18 cellular contexts compared by ENCODE assay signal in the genomic region with DNA sequence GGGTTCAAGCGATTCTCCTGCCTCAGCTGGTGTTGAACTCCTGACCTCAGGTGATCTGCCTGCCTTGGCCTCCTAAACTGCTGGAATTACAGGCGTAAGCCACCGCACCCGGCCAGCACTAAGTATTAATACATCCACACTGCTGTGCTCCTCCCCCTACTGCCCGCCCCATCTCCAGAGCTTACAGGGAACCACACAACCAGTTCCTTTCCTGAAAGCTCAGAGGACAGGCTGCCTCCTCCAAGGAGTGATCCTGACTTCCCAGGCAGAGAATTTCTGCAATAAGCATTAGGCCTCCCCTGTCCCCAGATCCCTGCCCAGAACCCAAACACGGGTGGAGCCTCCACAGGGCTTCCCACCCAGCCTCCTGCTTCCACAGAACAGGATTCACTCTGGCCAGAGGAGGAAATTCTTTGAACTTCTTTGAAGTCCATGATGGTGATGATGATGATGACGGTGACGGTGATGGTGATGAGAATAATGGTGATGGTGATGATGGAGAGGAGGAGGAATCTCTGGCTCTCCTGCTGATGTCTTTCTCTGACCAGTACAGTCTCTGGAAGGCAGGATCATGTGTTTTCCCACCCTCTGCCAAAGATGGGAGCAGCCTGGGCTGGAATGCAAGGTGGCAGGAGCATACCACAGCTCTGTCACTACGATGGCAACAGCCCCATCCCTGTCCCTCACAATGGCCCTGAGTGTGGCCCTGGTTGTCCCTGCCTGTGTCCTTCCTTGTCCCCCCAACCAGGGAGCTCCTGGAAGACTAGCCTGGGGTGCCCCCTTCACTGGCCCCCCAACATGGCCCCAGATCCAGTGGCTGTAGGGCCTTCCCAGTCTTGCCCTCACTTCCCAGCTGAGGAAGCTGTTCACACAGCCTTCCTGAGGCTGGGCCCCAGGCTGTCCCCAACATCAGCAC. TPM values are rescaled to one million over a fixed set of nuclear protein-coding genes. Genes with fewer than 3 reads are reported as not detected.
A peak's percentile ranks its signal among the peaks of the same experiment; 100 is the strongest.
DNase-seq lines count a peak whose midpoint lies in the region; ATAC-seq, FAIRE-seq and TF ChIP-seq lines count a peak whose summit lies in the region.
"Had no signal": no experiment of that assay in that cellular context is flagged by ENCODE, and none has a peak within 500 bp of the region (broad histone marks: within the 10 kb centered on the region; RNA-seq: fewer than 3 reads in every experiment).

No MANE protein-coding gene starts in this region.

- ATAC-seq in HG03460 (IDR thresholded peaks at IDR 0.05; ENCODE audit: unreplicated experiment), result no peak
- no peak for ATAC-seq in HG03025 (IDR thresholded peaks at IDR 0.05; ENCODE audit: low FRiP score, unreplicated experiment)

- no peak overlapping the region for H3K4me3 ChIP-seq in H7 (ENCODE audit: insufficient read depth, low read depth, low read length)
- H3K4me3 ChIP-seq in WERI-Rb-1 (ENCODE audit: low read depth, low read length), result no peak overlapping the region
- no peak overlapping the region for H3K4me3 ChIP-seq in kidney (ENCODE audit: low read length in 2 of 2)
- no peak overlapping the region for H3K4me3 ChIP-seq in sigmoid colon
- H3K4me3 ChIP-seq: SK-N-MC, suprapubic skin had no signal

- intact Hi-C loops in kidney (cut with DNase I) (no loop called here), sigmoid colon (cut with DNase I) (loop anchor here (5.0 kb wide), 1 partner anchor 113 kb away; no protein-coding TSS in a partner anchor)

- WGBS in sigmoid colon, 2 donors, result 84 to 87% methylated on average over 9 of the region's 9 CpGs

- H3K27ac ChIP-seq in WERI-Rb-1 (no peak overlapping the region), kidney (ENCODE audit: low read depth in 2 of 2, low read length in 2 of 2) (no peak overlapping the region), sigmoid colon (no peak overlapping the region)
- H3K27ac ChIP-seq: SK-N-MC, suprapubic skin had no signal

- H3K9me3 ChIP-seq in WERI-Rb-1 (ENCODE audit: severe bottlenecking) (no peaks in the 10 kb centered on the region), kidney (ENCODE audit: control insufficient read depth in 1 of 2, low read length in 2 of 2) (no peaks in the 10 kb centered on the region), sigmoid colon (no peaks in the 10 kb centered on the region)
- H3K9me3 ChIP-seq: Caco-2, suprapubic skin had no signal

- TF ChIP-seq CTCF in WERI-Rb-1 (IDR thresholded peaks at IDR 0.05; ENCODE audit: low read depth, low read length) (no peak), kidney (IDR thresholded peaks at IDR 0.05; ENCODE audit: borderline replicate concordance, extremely low read depth, insufficient read depth) (no peak), sigmoid colon (IDR thresholded peaks at IDR 0.05) (no peak)

- no peak overlapping the region for H3K9ac ChIP-seq in kidney (ENCODE audit: low read length in 2 of 2)

- no peak for TF ChIP-seq POLR2A in sigmoid colon (IDR thresholded peaks at IDR 0.05)

- peaks cover 4% of the 10 kb centered on the region; the same call in 1 of the 2 replicates for H3K36me3 ChIP-seq in H7 (replicated peaks; ENCODE audit: control insufficient read depth, insufficient read depth, low read length)
- H3K36me3 ChIP-seq in WERI-Rb-1, result no peaks in the 10 kb centered on the region; the same call in 1 of the 2 replicates
- H3K36me3 ChIP-seq in kidney (ENCODE audit: control insufficient read depth in 1 of 2, insufficient read depth in 2 of 2, low read length in 2 of 2), result no peaks in the 10 kb centered on the region
- H3K36me3 ChIP-seq in sigmoid colon, result no peaks in the 10 kb centered on the region

- no peak for TF ChIP-seq EP300 in sigmoid colon (IDR thresholded peaks at IDR 0.05)

- DNase-seq in H7 (peak; percentile 20), WERI-Rb-1 (peak; percentile 87), kidney (peak; percentile 48), sigmoid colon (peak; percentile 40), SW 1271 (lab: John Stamatoyannopoulos, UW) (no peak)
- DNase-seq: activated CD4-positive, alpha-beta T cell treated with anti-CD3 and anti-CD28 coated beads, Interleukin-2, amount 50 U/mL, for 48 hours; central memory CD4-positive, alpha-beta T cell; effector CD8-positive, alpha-beta T cell; KBM-7; MV-4-11; NCI-H2029 treated with DMSO at 0.1 percent for 48 hours; NCI-H526 had no signal

- no peak for FAIRE-seq in kidney (lab: Jason Lieb, UNC)
- FAIRE-seq: keratinocyte had no signal

- H3K4me1 ChIP-seq in kidney (ENCODE audit: control insufficient read depth in 1 of 2, insufficient read depth in 1 of 2, low read depth in 1 of 2, low read length in 2 of 2) (no peaks in the 10 kb centered on the region), sigmoid colon (peaks cover 0 to 7% (median 4%) of the 10 kb centered on the region in 4 donors)
- H3K4me1 ChIP-seq: suprapubic skin had no signal

- H3K27me3 ChIP-seq in H7 (ENCODE audit: control insufficient read depth, insufficient read depth, low read length) (no peaks in the 10 kb centered on the region), WERI-Rb-1 (ENCODE audit: insufficient read depth, low read depth, severe bottlenecking) (no peaks in the 10 kb centered on the region), sigmoid colon (peaks cover 0 to 4% (median 0%) of the 10 kb centered on the region in 3 donors)
- H3K27me3 ChIP-seq: suprapubic skin had no signal

RNA-seq across cellular contexts. Expression of a gene that starts 33.5 kb away (rescaled TPM):
- 307 and 335 TPM in 2 replicates for total RNA-seq in H7 (2014; rRNA removed; shearing (Covaris generic))
- total RNA-seq in kidney (101 TPM), sigmoid colon (100 to 1,000 TPM in 1 of 4 donors, 10 to 100 TPM in 3; 60.6 to 116 (median 73.3) TPM)
- polyA plus RNA-seq in kidney (ENCODE audit: insufficient read depth, low read depth, low replicate concordance) (33.6 TPM), sigmoid colon (10 to 100 TPM; 33.6 to 82.8 (median 35.1) TPM)

Comparison
In these comparisons a context has a peak if more than half of its experiments do, and no peak if none do; other contexts are left out.
1. DNase-seq: peak in H7 (single experiment), WERI-Rb-1 (single experiment), kidney (single experiment) and sigmoid colon (single experiment); none in SW 1271 (0 of 2).